In genomic region chr13:98303858-98304257, GRCh38 we compare ENCODE assay signal across 14 cellular contexts.
DNase-seq lines count a peak whose midpoint lies in the region; ATAC-seq, FAIRE-seq and TF ChIP-seq lines count a peak whose summit lies in the region.
"Had no signal": no experiment of that assay in that cellular context is flagged by ENCODE, and none has a peak within 500 bp of the region (broad histone marks: within the 10 kb centered on the region; RNA-seq: fewer than 3 reads in every experiment).

No MANE protein-coding gene starts in this region.

- H3K56ac ChIP-seq in H9 (ENCODE audit: insufficient read length, low read depth, low read length): no peak overlapping the region

- H3K27me3 ChIP-seq in HepG2 (ENCODE audit: control insufficient read depth in 1 of 2, insufficient read depth in 2 of 2, low read length in 2 of 2): no peaks in the 10 kb centered on the region
- H3K27me3 ChIP-seq in right lobe of liver: no peaks in the 10 kb centered on the region
- H3K27me3 ChIP-seq in mesenchymal stem cell (ENCODE audit: control insufficient read depth in 1 of 2, insufficient read depth in 1 of 2, low read length in 2 of 2): no peaks in the 10 kb centered on the region
- H3K27me3 ChIP-seq in neuronal stem cell (ENCODE audit: control insufficient read depth in 3 of 3, insufficient read depth in 3 of 3, low read depth in 1 of 3, low read length in 3 of 3): no peaks in the 10 kb centered on the region
- no peaks in the 10 kb centered on the region; the same call in 1 of the 2 replicates for H3K27me3 ChIP-seq in H9 (ENCODE audit: insufficient read depth, low read length)
- H3K27me3 ChIP-seq: BLaER1 treated with 17β-estradiol and CSF1 and Interleukin-3, amounts not matched to agents 10 nM and 100 nM had no signal

- no peak overlapping the region for H3K9ac ChIP-seq in HepG2 (ENCODE audit: insufficient read depth, low read depth, low read length)
- H3K9ac ChIP-seq in mesenchymal stem cell (ENCODE audit: low read length): no peak overlapping the region
- no peak overlapping the region for H3K9ac ChIP-seq in neuronal stem cell (ENCODE audit: low read depth, low read length, poor library complexity)
- H3K9ac ChIP-seq in H9 (ENCODE audit: extremely low read depth, insufficient read length, low read length): no peak overlapping the region
- H3K9ac ChIP-seq: BLaER1 treated with 17β-estradiol and CSF1 and Interleukin-3, amounts not matched to agents 10 nM and 100 nM had no signal

- no peaks in the 10 kb centered on the region for H3K9me3 Mint-ChIP-seq in H9
- H3K9me3 Mint-ChIP-seq: GM23338 had no signal

- no peaks in the 10 kb centered on the region for H3K9me3 ChIP-seq in HepG2 (ENCODE audit: low read length)
- no peaks in the 10 kb centered on the region for H3K9me3 ChIP-seq in right lobe of liver
- no peaks in the 10 kb centered on the region for H3K9me3 ChIP-seq in mesenchymal stem cell (ENCODE audit: control insufficient read depth, low read length)
- no peaks in the 10 kb centered on the region for H3K9me3 ChIP-seq in neuronal stem cell (replicated peaks in 1 of 2; ENCODE audit: control insufficient read depth in 2 of 2, insufficient read depth in 1 of 2, low read depth in 1 of 2, low read length in 2 of 2)
- H3K9me3 ChIP-seq in H9 (ENCODE audit: control insufficient read depth, low read depth, low read length): no peaks in the 10 kb centered on the region

- H3K36me3 ChIP-seq in HepG2 (replicated peaks in 1 of 2; ENCODE audit: control insufficient read depth in 1 of 2, insufficient read depth in 2 of 2, low read length in 2 of 2): peaks cover 4 to 8% of the 10 kb centered on the region in 2 experiments; a peak in 4 of 5 replicates
- H3K36me3 ChIP-seq in right lobe of liver: no peaks in the 10 kb centered on the region
- H3K36me3 ChIP-seq in mesenchymal stem cell (ENCODE audit: control insufficient read depth in 1 of 2, insufficient read depth in 2 of 2, low read depth in 1 of 2, low read length in 2 of 2): peaks cover 0 to 4% of the 10 kb centered on the region in 2 experiments
- H3K36me3 ChIP-seq in neuronal stem cell (replicated peaks in 1 of 2; ENCODE audit: control insufficient read depth in 2 of 2, insufficient read depth in 2 of 2, low read length in 2 of 2): no peaks in the 10 kb centered on the region
- H3K36me3 ChIP-seq: BLaER1 treated with 17β-estradiol and CSF1 and Interleukin-3, amounts not matched to agents 10 nM and 100 nM had no signal

- H3K14ac ChIP-seq in mesenchymal stem cell (ENCODE audit: low read length in 2 of 2) (no peak overlapping the region), neuronal stem cell (ENCODE audit: low read length) (no peak overlapping the region), H9 (ENCODE audit: insufficient read depth, low read length) (no peak overlapping the region)

- 54% methylated on average over 6 of the region's 6 CpGs for WGBS in HepG2 (ENCODE audit: low lambda C conversion rate)
- WGBS in right lobe of liver (ENCODE audit: insufficient coverage, low coverage, low lambda C conversion rate, missing lambda C conversion rate): 57% methylated on average over 5 of the region's 6 CpGs
- WGBS in mesenchymal stem cell: 41% methylated on average over 6 of the region's 6 CpGs
- WGBS in neuronal stem cell (ENCODE audit: extremely low coverage in 2 of 2, insufficient read length in 2 of 2, insufficient replicate concordance in 1 of 2), 2 donors: no CpG with 5 or more reads among the region's 6 CpGs
- WGBS in H9 (ENCODE audit: extremely low coverage, insufficient read length, low lambda C conversion rate): no CpG with 5 or more reads among the region's 6 CpGs

- H3T11ph ChIP-seq in H9 (ENCODE audit: low read length): no peak overlapping the region

- H3K4me2 ChIP-seq in HepG2 (ENCODE audit: low read depth, low read length): no peak overlapping the region
- no peak overlapping the region for H3K4me2 ChIP-seq in mesenchymal stem cell (ENCODE audit: low read length, poor library complexity, severe bottlenecking)
- no peak overlapping the region for H3K4me2 ChIP-seq in neuronal stem cell (ENCODE audit: insufficient read depth, low read length, poor library complexity, severe bottlenecking)
- no peak overlapping the region for H3K4me2 ChIP-seq in H9 (ENCODE audit: insufficient read depth, insufficient read length, low read length)
- H3K4me2 ChIP-seq: BLaER1 treated with 17β-estradiol and CSF1 and Interleukin-3, amounts not matched to agents 10 nM and 100 nM; GM23338 had no signal

- no peaks in the 10 kb centered on the region; the same call in 1 of the 2 replicates for H3K27me3 Mint-ChIP-seq in H9 (ENCODE audit: low read depth)

- H2BK12ac ChIP-seq in mesenchymal stem cell (ENCODE audit: low read length in 2 of 2): peak overlapping the region; percentile 45 to 81
- no peak overlapping the region for H2BK12ac ChIP-seq in neuronal stem cell (ENCODE audit: low read length)
- H2BK12ac ChIP-seq in H9 (ENCODE audit: insufficient read length, low read depth, low read length): no peak overlapping the region

- no peak for TF ChIP-seq EP300 in HepG2 (IDR thresholded peaks at IDR 0.05; ENCODE audit: low read depth in 2 of 2, low read length in 2 of 2)
- no peak for TF ChIP-seq EP300 in HepG2 (CRISPR knock-in tag; IDR thresholded peaks at IDR 0.05; ENCODE audit: borderline replicate concordance)

- no peak overlapping the region for H3K23ac ChIP-seq in mesenchymal stem cell (ENCODE audit: low read length in 2 of 2)
- no peak overlapping the region for H3K23ac ChIP-seq in neuronal stem cell (ENCODE audit: low read depth, low read length, poor library complexity)
- H3K23ac ChIP-seq in H9 (ENCODE audit: insufficient read length, low read depth, low read length): no peak overlapping the region

- TF ChIP-seq CTCF in HepG2 (CRISPR knock-in tag; IDR thresholded peaks at IDR 0.05) (no peak), right lobe of liver (IDR thresholded peaks at IDR 0.05) (no peak), H9 (conservative IDR thresholded peaks at IDR 0.05) (no peak)

- in situ Hi-C loops in HepG2 (cut with HindIII; ENCODE audit: extremely low pct_ligation_motif_present, low pct_unique_long_range_greater_than_20kb): no loop called here

- intact Hi-C loops in HepG2 (cut with micrococcal nuclease; ENCODE audit: unreplicated experiment): no loop called here
- intact Hi-C loops in right lobe of liver (cut with DNase I): no loop called here

- peaks cover 0 to 10% (median 6%) of the 10 kb centered on the region in 3 experiments; a peak in 4 of 7 replicates for H3K36me3 Mint-ChIP-seq in H9 (ENCODE audit: insufficient read depth in 1 of 3, low read depth in 3 of 3)
- H3K36me3 Mint-ChIP-seq: CD4-positive, CD25-positive, alpha-beta regulatory T cell had no signal

- FAIRE-seq in HepG2 (lab: Jason Lieb, UNC): no peak

- H3K27ac Mint-ChIP-seq in H9: peak overlapping the region in 1 of 3 experiments; percentile 10; a peak in 1 of 7 replicates
- H3K27ac Mint-ChIP-seq: CD4-positive, CD25-positive, alpha-beta regulatory T cell; GM23338 had no signal

- H3K4me3 Mint-ChIP-seq in H9: no peak overlapping the region
- H3K4me3 Mint-ChIP-seq: CD4-positive, CD25-positive, alpha-beta regulatory T cell; GM23338 had no signal

- TF ChIP-seq POLR2A in HepG2 (IDR thresholded peaks at IDR 0.05; ENCODE audit: insufficient read depth in 1 of 2, low read depth in 2 of 2, low read length in 2 of 2) (no peak), right lobe of liver (IDR thresholded peaks at IDR 0.05) (no peak)

- H2BK120ac ChIP-seq in mesenchymal stem cell (ENCODE audit: low read depth, low read length): no peak overlapping the region
- no peak overlapping the region for H2BK120ac ChIP-seq in neuronal stem cell (ENCODE audit: low read depth, low read length)
- H2BK120ac ChIP-seq in H9 (ENCODE audit: low read depth, low read length, poor library complexity, severe bottlenecking): no peak overlapping the region

- no peak overlapping the region for H4K5ac ChIP-seq in H9 (ENCODE audit: insufficient read length, low read depth, low read length)

- CTCF ChIA-PET in HepG2 (lab: Yijun Ruan, JAX; ENCODE audit: low intra/inter-chr PET ratio, low total read pairs): no interaction called here

- H4K8ac ChIP-seq in mesenchymal stem cell (ENCODE audit: low read length) (peak overlapping the region; percentile 42), neuronal stem cell (ENCODE audit: low read depth, low read length) (no peak overlapping the region), H9 (replicated peaks; ENCODE audit: insufficient read length, low read depth, low read length) (no peak overlapping the region)

- H4K91ac ChIP-seq in mesenchymal stem cell (ENCODE audit: low read length): peak overlapping the region; percentile 31
- no peak overlapping the region for H4K91ac ChIP-seq in neuronal stem cell (ENCODE audit: low read depth, low read length, poor library complexity)
- no peak overlapping the region for H4K91ac ChIP-seq in H9 (ENCODE audit: insufficient read length, low read depth, low read length)

- H4K20me1 ChIP-seq in HepG2 (ENCODE audit: insufficient read depth, low read length): peaks cover 8% of the 10 kb centered on the region
- no peaks in the 10 kb centered on the region for H4K20me1 ChIP-seq in H9 (ENCODE audit: control insufficient read depth, insufficient read depth, insufficient read length)

- peak overlapping the region; percentile 59 to 74 for H3K18ac ChIP-seq in mesenchymal stem cell (ENCODE audit: low read depth in 1 of 2, low read length in 2 of 2)
- no peak overlapping the region for H3K18ac ChIP-seq in neuronal stem cell (ENCODE audit: low read length)
- no peak overlapping the region for H3K18ac ChIP-seq in H9 (ENCODE audit: insufficient read length, low read depth, low read length)

- H3K27ac ChIP-seq in HepG2 (ENCODE audit: extremely low read length, insufficient read depth, low read length) (peak overlapping the region; percentile 50), right lobe of liver (no peak overlapping the region), mesenchymal stem cell (ENCODE audit: low read length, poor library complexity, severe bottlenecking) (no peak overlapping the region), neuronal stem cell (replicated peaks; ENCODE audit: low read length) (peak overlapping the region; percentile 33), H9 (ENCODE audit: insufficient read length, low read depth, low read length) (no peak overlapping the region)
- H3K27ac ChIP-seq: BLaER1 treated with 17β-estradiol and CSF1 and Interleukin-3, amounts not matched to agents 10 nM and 100 nM had no signal

- H3K4ac ChIP-seq in mesenchymal stem cell (ENCODE audit: low read depth in 1 of 2, low read length in 2 of 2) (peak overlapping the region in 1 of 2 experiments; percentile 81), neuronal stem cell (ENCODE audit: low read length) (no peak overlapping the region), H9 (ENCODE audit: low read depth, low read length) (no peak overlapping the region)

- no peak for TF ChIP-seq RAD21 in HepG2 (CRISPR knock-in tag; IDR thresholded peaks at IDR 0.05)

- H2BK15ac ChIP-seq in mesenchymal stem cell (ENCODE audit: low read depth, poor library complexity, severe bottlenecking) (no peak overlapping the region), neuronal stem cell (ENCODE audit: low read length) (no peak overlapping the region), H9 (ENCODE audit: low read depth, low read length) (no peak overlapping the region; the same call in 1 of the 2 replicates)

- H2AK5ac ChIP-seq in mesenchymal stem cell (ENCODE audit: low read length, severe bottlenecking): no peak overlapping the region
- no peak overlapping the region for H2AK5ac ChIP-seq in neuronal stem cell (ENCODE audit: low read depth, low read length)
- H2AK5ac ChIP-seq in H9 (ENCODE audit: insufficient read length, low read length): no peak overlapping the region

- no peak overlapping the region for H2BK20ac ChIP-seq in H9 (ENCODE audit: low read depth, low read length, poor library complexity, severe bottlenecking)

- H3K79me2 ChIP-seq in HepG2 (ENCODE audit: insufficient read depth, low read length) (peaks cover 97% of the 10 kb centered on the region), H9 (ENCODE audit: insufficient read depth, low read length) (no peaks in the 10 kb centered on the region; the same call in 1 of the 2 replicates)

- H3K4me1 Mint-ChIP-seq in H9: peaks cover 23 to 25% of the 10 kb centered on the region in 2 experiments
- H3K4me1 Mint-ChIP-seq: CD4-positive, CD25-positive, alpha-beta regulatory T cell had no signal

- H3K4me3 ChIP-seq in HepG2 (replicated peaks in 1 of 3; ENCODE audit: insufficient read depth in 1 of 3, low read depth in 2 of 3, low read length in 3 of 3): no peak overlapping the region
- no peak overlapping the region for H3K4me3 ChIP-seq in right lobe of liver
- no peak overlapping the region for H3K4me3 ChIP-seq in mesenchymal stem cell (ENCODE audit: insufficient read depth in 1 of 2, low read depth in 1 of 2, low read length in 2 of 2)
- H3K4me3 ChIP-seq in neuronal stem cell (ENCODE audit: low read length in 2 of 2): no peak overlapping the region
- H3K4me3 ChIP-seq: BLaER1 treated with 17β-estradiol and CSF1 and Interleukin-3, amounts not matched to agents 10 nM and 100 nM; GM23338 had no signal

- H2BK5ac ChIP-seq in mesenchymal stem cell (ENCODE audit: low read depth, low read length, poor library complexity, severe bottlenecking) (no peak overlapping the region), neuronal stem cell (ENCODE audit: low read length) (no peak overlapping the region), H9 (ENCODE audit: insufficient read length, low read length) (no peak overlapping the region)

- BruUV-seq in HepG2 (replicated peaks; lab: Mats Ljungman, UMichigan): no TSS peak

- H3K4me1 ChIP-seq in HepG2 (ENCODE audit: insufficient read depth, low read length) (peaks cover 96% of the 10 kb centered on the region), right lobe of liver (peaks cover 0 to 29% (median 14%) of the 10 kb centered on the region in 4 donors), mesenchymal stem cell (ENCODE audit: control insufficient read depth, insufficient read depth, low read depth, low read length) (peaks cover 28% of the 10 kb centered on the region), neuronal stem cell (ENCODE audit: control insufficient read depth in 2 of 2, insufficient read depth in 1 of 2, low read depth in 1 of 2, low read length in 2 of 2) (peaks cover 3 to 30% of the 10 kb centered on the region in 2 donors), H9 (ENCODE audit: insufficient read depth, low read length) (peaks cover 2% of the 10 kb centered on the region; the same call in 1 of the 2 replicates)

- ATAC-seq in HepG2: no peak
- no peak for ATAC-seq in right lobe of liver
- no peak for ATAC-seq in HG02973 (IDR thresholded peaks at IDR 0.05; ENCODE audit: unreplicated experiment)
- ATAC-seq: GM23338 had no signal

- peaks cover 23% of the 10 kb centered on the region for H3K79me1 ChIP-seq in mesenchymal stem cell (replicated peaks; ENCODE audit: low read length, poor library complexity, severe bottlenecking)
- H3K79me1 ChIP-seq in neuronal stem cell (ENCODE audit: low read depth, low read length): peaks cover 4% of the 10 kb centered on the region
- peaks cover 3% of the 10 kb centered on the region for H3K79me1 ChIP-seq in H9 (ENCODE audit: insufficient read depth, low read depth, low read length, poor library complexity, severe bottlenecking)

- POLR2A ChIA-PET in HepG2 (lab: Yijun Ruan, JAX): no interaction called here

- H2AFZ ChIP-seq in HepG2 (ENCODE audit: low read length) (no peak overlapping the region), mesenchymal stem cell (ENCODE audit: low read depth, low read length) (no peak overlapping the region), neuronal stem cell (ENCODE audit: low read length) (no peak overlapping the region), H9 (ENCODE audit: low read length) (no peak overlapping the region)
- H2AFZ ChIP-seq: GM23338 had no signal

- H3K23me2 ChIP-seq in H9 (ENCODE audit: insufficient read length, low read depth, low read length, poor library complexity, severe bottlenecking): no peaks in the 10 kb centered on the region

- DNase-seq in HepG2 (ENCODE audit: low spot score) (no peak), right lobe of liver (no peak), mesenchymal stem cell (peak; percentile 28), neuronal stem cell (ENCODE audit: low spot score) (no peak), H9 (no peak)
- no peak for DNase-seq in activated effector memory CD4-positive, alpha-beta T cell treated with Interleukin-2 at 50 U/mL for 16 hours
- DNase-seq: ACHN; Calu3; CD4-positive, CD25-positive, alpha-beta regulatory T cell; DMS 273 treated with DMSO at 0.1 percent for 48 hours; H7 had no signal

Comparison
In these comparisons a context has a peak if more than half of its experiments do, and no peak if none do; other contexts are left out.
1. H3K27ac ChIP-seq: peak in HepG2 (single experiment) and neuronal stem cell (single experiment); none in right lobe of liver (0 of 3), mesenchymal stem cell (single experiment) and H9 (single experiment).
2. H2BK12ac ChIP-seq: peak in mesenchymal stem cell (2 of 2); none in neuronal stem cell (single experiment) and H9 (single experiment).
3. H3K18ac ChIP-seq: peak in mesenchymal stem cell (2 of 2); none in neuronal stem cell (single experiment) and H9 (single experiment).